In genomic region chr22:36419177-36419911, GRCh38 we compare ENCODE assay signal across 1 cellular context.
TF ChIP-seq lines count a peak whose summit lies in the region.

No MANE protein-coding gene starts in this region.

TF ChIP-seq in HEK293, 187 proteins besides CTCF, POLR2A, EP300 and RAD21 (continued from another document):
- TF ChIP-seq INSM2 (tag by site-specific recombination; IDR thresholded peaks at IDR 0.05) (peak; percentile 50), ZNF248 (tag by site-specific recombination; IDR thresholded peaks at IDR 0.05) (no peak), ZNF341 (tag by site-specific recombination; IDR thresholded peaks at IDR 0.05; ENCODE audit: low read depth) (peak; percentile 60), TCF7L2 (IDR thresholded peaks at IDR 0.05; ENCODE audit: borderline replicate concordance, low read depth, low read length) (0 out of 2 replicates have a peak, but pooled peaks have one; percentile 33), GLI4 (tag by site-specific recombination; IDR thresholded peaks at IDR 0.05) (no peak), ZNF366 (tag by site-specific recombination; conservative IDR thresholded peaks at IDR 0.05) (0 out of 2 replicates have a peak, but pooled peaks have one; percentile 37), ZBTB17 (tag by site-specific recombination; IDR thresholded peaks at IDR 0.05) (0 out of 2 replicates have a peak, but pooled peaks have one; percentile 30), GLIS1 (tag by site-specific recombination; IDR thresholded peaks at IDR 0.05) (0 out of 2 replicates have a peak, but pooled peaks have one; percentile 6), HOXC10 (CRISPR knock-in tag; IDR thresholded peaks at IDR 0.05) (no peak), ZNF335 (tag by site-specific recombination; conservative IDR thresholded peaks at IDR 0.05) (peak; percentile 60), ZNF121 (tag by site-specific recombination; IDR thresholded peaks at IDR 0.05) (0 out of 2 replicates have a peak, but pooled peaks have one; percentile 13), SETDB1 (IDR thresholded peaks at IDR 0.05; ENCODE audit: insufficient read length, low read length) (no peak), ZNF426 (tag by site-specific recombination; IDR thresholded peaks at IDR 0.05) (no peak), ZNF600 (tag by site-specific recombination; IDR thresholded peaks at IDR 0.05) (peak; percentile 64), ZNF24 (tag by site-specific recombination; IDR thresholded peaks at IDR 0.05) (no peak), ZBTB48 (tag by site-specific recombination; IDR thresholded peaks at IDR 0.05) (peak; percentile 38)
